8 cellular contexts compared by ENCODE assay signal in the genomic region with DNA sequence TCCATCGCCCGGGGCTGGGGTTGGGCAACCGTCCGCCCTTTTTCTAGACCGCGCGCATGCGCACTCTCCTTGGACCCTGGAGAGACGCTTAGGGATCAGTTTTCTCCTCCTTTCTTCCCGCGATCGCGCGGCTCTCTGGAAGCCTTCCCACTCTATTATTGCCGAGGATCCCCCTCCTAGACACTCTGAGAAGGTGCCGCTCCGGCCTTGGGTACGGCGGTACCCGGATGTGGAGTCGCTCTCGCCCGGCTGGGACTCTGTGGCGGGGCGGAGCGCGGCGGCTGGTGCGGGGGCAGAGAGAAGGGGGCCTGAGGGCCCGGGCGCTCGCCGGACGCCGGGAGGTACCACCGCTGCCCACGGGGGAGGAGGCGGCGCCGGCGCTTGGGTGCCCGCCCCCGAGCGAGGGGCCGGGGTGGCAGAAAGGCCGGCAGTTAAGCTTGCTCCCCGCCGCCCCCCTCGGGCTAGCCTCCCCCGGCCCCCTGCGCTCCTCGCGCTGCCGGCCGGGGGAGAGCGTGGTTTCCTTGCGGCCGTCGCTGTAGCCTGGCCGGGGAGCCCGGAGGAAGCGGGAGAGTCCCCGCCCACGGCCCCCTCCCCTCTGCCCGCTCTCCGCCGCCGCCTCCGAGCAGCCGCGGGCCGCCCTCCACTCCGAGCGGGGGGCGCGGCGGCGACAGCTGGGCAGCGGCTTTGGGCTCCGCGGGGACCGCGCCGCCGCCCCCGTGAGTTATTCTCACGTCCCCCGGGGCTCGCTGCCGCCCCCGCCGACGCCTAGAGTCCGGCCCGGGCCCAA. TPM values are rescaled to one million over a fixed set of nuclear protein-coding genes. Genes with fewer than 3 reads are reported as not detected.
DNase-seq lines count a peak whose midpoint lies in the region; ATAC-seq and TF ChIP-seq lines count a peak whose summit lies in the region.

TSS of gene MIB1 (plus strand) at position 69 of the 787 bp plus-strand sequence. CDS start 792 bp downstream, outside the sequence.

- H3K9me3 Mint-ChIP-seq in CD4-positive, CD25-positive, alpha-beta regulatory T cell: peaks cover 0 to 12% (median 2%) of the 10 kb centered on the region in 7 donors

- peak in 1 of 3 donors; percentile 98 for DNase-seq in CD4-positive, CD25-positive, alpha-beta regulatory T cell
- DNase-seq in NCI-H526 treated with DMSO at 0.1 percent for 48 hours (lab: John Stamatoyannopoulos, UW) (peak; percentile 84), testis (peak; percentile 52)
- peak; percentile 99 for DNase-seq in activated CD8-positive, alpha-beta memory T cell treated with anti-CD3 and anti-CD28 coated beads, Interleukin-2, amount 50 U/mL, for 48 hours

- H3K4me3 Mint-ChIP-seq in CD4-positive, CD25-positive, alpha-beta regulatory T cell: peak within 1 kb of the TSS; percentile 84 to 98 (median 96)

- peaks cover 22 to 56% (median 36%) of the 10 kb centered on the region in 4 donors for H3K4me1 Mint-ChIP-seq in CD4-positive, CD25-positive, alpha-beta regulatory T cell

- H3K36me3 ChIP-seq in CD4-positive, CD25-positive, alpha-beta regulatory T cell (ENCODE audit: control insufficient read depth, insufficient read depth, low read length): no peaks in the 10 kb centered on the region
- H3K36me3 ChIP-seq in esophagus (ENCODE audit: control insufficient read depth in 2 of 2, insufficient read depth in 2 of 2, low read length in 1 of 2) (no peaks in the 10 kb centered on the region), muscle layer of colon (ENCODE audit: insufficient read depth, low read length) (no peaks in the 10 kb centered on the region), testis (ENCODE audit: low read depth, missing control alignments) (no peaks in the 10 kb centered on the region)

- H3K9me3 ChIP-seq in CD4-positive, CD25-positive, alpha-beta regulatory T cell (ENCODE audit: control insufficient read depth in 2 of 2, low read length in 2 of 2): no peaks in the 10 kb centered on the region
- H3K9me3 ChIP-seq in esophagus (ENCODE audit: control insufficient read depth in 2 of 2, insufficient read depth in 1 of 2, low read depth in 1 of 2, low read length in 1 of 2): no peaks in the 10 kb centered on the region
- no peaks in the 10 kb centered on the region for H3K9me3 ChIP-seq in muscle layer of colon (ENCODE audit: low read length)
- H3K9me3 ChIP-seq in testis: no peaks in the 10 kb centered on the region

- TF ChIP-seq POLR2A in GM19193 (IDR thresholded peaks at IDR 0.05; ENCODE audit: extremely low read depth, insufficient read depth, insufficient read length) (peak; percentile 72), testis (IDR thresholded peaks at IDR 0.05) (no peak)

- peak; percentile 54 to 60 for ATAC-seq in CD4-positive, CD25-positive, alpha-beta regulatory T cell (ENCODE audit: low read depth in 2 of 2)
- peak; percentile 61 for ATAC-seq in HG03342 (IDR thresholded peaks at IDR 0.05; ENCODE audit: unreplicated experiment)

- no peak for TF ChIP-seq CTCF in testis (IDR thresholded peaks at IDR 0.05)

- intact Hi-C loops in testis (cut with DNase I; ENCODE audit: low total_unique reads): no loop called here

- H3K27me3 Mint-ChIP-seq in CD4-positive, CD25-positive, alpha-beta regulatory T cell: peaks cover 4% of the 10 kb centered on the region

- H3K27me3 ChIP-seq in CD4-positive, CD25-positive, alpha-beta regulatory T cell (ENCODE audit: control insufficient read depth, insufficient read depth, low read length): no peaks in the 10 kb centered on the region
- H3K27me3 ChIP-seq in esophagus (ENCODE audit: control insufficient read depth in 1 of 2, insufficient read depth in 2 of 2, low read length in 2 of 2) (no peaks in the 10 kb centered on the region), muscle layer of colon (ENCODE audit: control insufficient read depth in 1 of 2, insufficient read depth in 2 of 2, low read length in 2 of 2) (no peaks in the 10 kb centered on the region), testis (no peaks in the 10 kb centered on the region)

- peaks cover 3% of the 10 kb centered on the region for H3K36me3 Mint-ChIP-seq in CD4-positive, CD25-positive, alpha-beta regulatory T cell

- peak within 1 kb of the TSS; percentile 92 for H3K27ac ChIP-seq in CD4-positive, CD25-positive, alpha-beta regulatory T cell (ENCODE audit: insufficient read depth, low read length, poor library complexity, severe bottlenecking)
- H3K27ac ChIP-seq in esophagus (ENCODE audit: low read depth in 2 of 2, low read length in 1 of 2) (peak within 1 kb of the TSS; percentile 96 to 97), muscle layer of colon (ENCODE audit: low read depth, low read length) (peak within 1 kb of the TSS; percentile 98), testis (peak within 1 kb of the TSS; percentile 95 to 98)

- H3K9ac ChIP-seq in muscle layer of colon (ENCODE audit: low read length): peak within 1 kb of the TSS; percentile 44

- H3K4me3 ChIP-seq in CD4-positive, CD25-positive, alpha-beta regulatory T cell (ENCODE audit: low read depth, low read length): peak within 1 kb of the TSS; percentile 80
- H3K4me3 ChIP-seq in esophagus (ENCODE audit: low read depth in 1 of 2, low read length in 2 of 2) (peak within 1 kb of the TSS; percentile 78 to 82), muscle layer of colon (ENCODE audit: low read depth in 1 of 2, low read length in 2 of 2) (peak within 1 kb of the TSS; percentile 75 to 91), testis (peak within 1 kb of the TSS; percentile 89 to 99)

- peak within 1 kb of the TSS; percentile 93 to 98 (median 96) for H3K27ac Mint-ChIP-seq in CD4-positive, CD25-positive, alpha-beta regulatory T cell

- 0% methylated on average over 50 to 95 of the region's 95 CpGs for WGBS in esophagus, 2 donors
- WGBS in testis, 2 donors: 0 to 1% methylated on average over 22 to 41 of the region's 95 CpGs

- H3K4me1 ChIP-seq in CD4-positive, CD25-positive, alpha-beta regulatory T cell (ENCODE audit: control insufficient read depth, insufficient read depth, low read length, poor library complexity, severe bottlenecking): peaks cover 49% of the 10 kb centered on the region
- H3K4me1 ChIP-seq in esophagus (ENCODE audit: control insufficient read depth in 2 of 2, insufficient read depth in 2 of 2, low read length in 1 of 2): peaks cover 0 to 3% of the 10 kb centered on the region in 2 donors
- peaks cover 12% of the 10 kb centered on the region for H3K4me1 ChIP-seq in muscle layer of colon (ENCODE audit: insufficient read depth, low read length)
- H3K4me1 ChIP-seq in testis: peaks cover 6% of the 10 kb centered on the region

RNA-seq across cellular contexts. Expression of gene MIB1, which starts in this region (rescaled TPM):
- total RNA-seq in CD4-positive, CD25-positive, alpha-beta regulatory T cell: 37.7 TPM
- 1 to 10 TPM; 7.3 to 9.9 (median 7.7) TPM for polyA plus RNA-seq in CD4-positive, CD25-positive, alpha-beta regulatory T cell
- 1 to 10 TPM; 3.7 to 4.0 TPM for polyA plus RNA-seq in esophagus
- total RNA-seq in testis: 10 to 100 TPM; 40.7 to 48.8 TPM
- polyA plus RNA-seq in testis (ENCODE audit: insufficient read depth, low read depth, low replicate concordance): 16.5 TPM
